ENCODE assay signal across 8 cellular contexts in the genomic region with DNA sequence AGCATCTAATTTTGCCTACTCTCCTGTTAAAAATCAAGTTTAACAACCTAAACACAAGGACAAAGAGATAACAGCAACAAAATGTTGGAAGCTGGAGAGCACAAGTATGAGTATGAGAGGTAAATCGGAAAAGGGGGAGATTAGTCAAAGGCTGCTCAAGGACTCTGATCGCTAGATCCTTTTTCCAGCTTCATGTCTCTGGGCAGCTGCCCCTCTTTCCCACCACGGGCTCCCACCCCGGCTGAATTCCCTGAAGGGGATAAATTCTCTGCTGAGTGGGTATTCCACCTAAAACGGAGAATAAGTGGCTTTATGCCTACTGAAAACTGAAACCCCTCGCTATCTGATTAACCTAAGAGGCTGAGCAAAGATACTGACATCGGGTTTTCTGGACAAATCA. TPM values are rescaled to one million over a fixed set of nuclear protein-coding genes. Genes with fewer than 3 reads are reported as not detected.
DNase-seq lines count a peak whose midpoint lies in the region; FAIRE-seq and TF ChIP-seq lines count a peak whose summit lies in the region.

No MANE protein-coding gene starts in this region.

- H3K9me3 Mint-ChIP-seq in activated CD4-positive, alpha-beta T cell treated with anti-CD3 and anti-CD28 coated beads, Interleukin-2, amount 10 ng/mL, durations not matched to agents 7 days and 5 days, result peaks cover 5% of the 10 kb centered on the region
- H3K9me3 Mint-ChIP-seq in activated CD4-positive, alpha-beta memory T cell treated with anti-CD3 and anti-CD28 coated beads, Interleukin-2, amount 10 ng/mL, durations not matched to agents 7 days and 5 days, result no peaks in the 10 kb centered on the region

- no peaks in the 10 kb centered on the region for H4K20me1 ChIP-seq in keratinocyte (ENCODE audit: control insufficient read depth, extremely low read depth, insufficient read depth, low read length)

- H3K4me3 ChIP-seq in keratinocyte (ENCODE audit: control insufficient read depth in 2 of 3, extremely low read depth in 1 of 3, insufficient read depth in 2 of 3, low read depth in 1 of 3, low read length in 3 of 3), result peak overlapping the region; percentile 73 to 75 (median 73)

- H3K4me1 Mint-ChIP-seq in activated CD4-positive, alpha-beta T cell treated with anti-CD3 and anti-CD28 coated beads, Interleukin-2, amount 10 ng/mL, durations not matched to agents 7 days and 5 days, result peaks cover 39% of the 10 kb centered on the region
- peaks cover 39% of the 10 kb centered on the region for H3K4me1 Mint-ChIP-seq in activated CD4-positive, alpha-beta memory T cell treated with anti-CD3 and anti-CD28 coated beads, Interleukin-2, amount 10 ng/mL, durations not matched to agents 7 days and 5 days

- H3K36me3 ChIP-seq in keratinocyte (ENCODE audit: control insufficient read depth in 2 of 2, extremely low read depth in 1 of 2, insufficient read depth in 2 of 2, low read length in 2 of 2), result no peaks in the 10 kb centered on the region

- no peak for DNase-seq in activated CD4-positive, alpha-beta T cell treated with anti-CD3 and anti-CD28 coated beads, Interleukin-2, amount 10 ng/mL, durations not matched to agents 7 days and 5 days
- no peak for DNase-seq in activated CD4-positive, alpha-beta T cell treated with anti-CD3 and anti-CD28 coated beads for 1 hour
- DNase-seq in activated CD4-positive, alpha-beta memory T cell treated with anti-CD3 and anti-CD28 coated beads, Interleukin-2, amount 10 ng/mL, durations not matched to agents 7 days and 5 days, result no peak
- DNase-seq in keratinocyte (ENCODE audit: low read depth, low spot score) (no peak), substantia nigra (lab: John Stamatoyannopoulos, UW) (no peak), germinal center (ENCODE audit: low spot score) (no peak), AG08395 (ENCODE audit: low spot score) (no peak), inferior parietal cortex (ENCODE audit: extremely low spot score) (no peak)

- dilution Hi-C loops in keratinocyte (cut with MboI; ENCODE audit: extremely low pct_ligation_motif_present, low sequenced_read_pairs), result no loop called here

- H3K4me2 ChIP-seq in keratinocyte (ENCODE audit: control insufficient read depth, extremely low read depth, insufficient read depth, low read depth, low read length), result peak overlapping the region; percentile 94

- no peaks in the 10 kb centered on the region for H3K9me1 ChIP-seq in keratinocyte (ENCODE audit: control insufficient read depth, extremely low read depth, insufficient read depth, low read length)

- FAIRE-seq in keratinocyte (lab: Jason Lieb, UNC), result no peak

- H3K9ac ChIP-seq in keratinocyte (ENCODE audit: control insufficient read depth, extremely low read depth, insufficient read depth, low read length), result peak overlapping the region; percentile 68

- H3K4me3 Mint-ChIP-seq in activated CD4-positive, alpha-beta T cell treated with anti-CD3 and anti-CD28 coated beads, Interleukin-2, amount 10 ng/mL, durations not matched to agents 7 days and 5 days, result peak overlapping the region; percentile 98
- peak overlapping the region; percentile 97 for H3K4me3 Mint-ChIP-seq in activated CD4-positive, alpha-beta memory T cell treated with anti-CD3 and anti-CD28 coated beads, Interleukin-2, amount 10 ng/mL, durations not matched to agents 7 days and 5 days

- H3K27ac Mint-ChIP-seq in activated CD4-positive, alpha-beta T cell treated with anti-CD3 and anti-CD28 coated beads, Interleukin-2, amount 10 ng/mL, durations not matched to agents 7 days and 5 days, result peak overlapping the region; percentile 100
- peak overlapping the region; percentile 100 for H3K27ac Mint-ChIP-seq in activated CD4-positive, alpha-beta memory T cell treated with anti-CD3 and anti-CD28 coated beads, Interleukin-2, amount 10 ng/mL, durations not matched to agents 7 days and 5 days

- peak overlapping the region; percentile 48 for H3K27ac ChIP-seq in keratinocyte (ENCODE audit: control insufficient read depth, insufficient read depth, low read length)
- peak overlapping the region; percentile 50 for H3K27ac ChIP-seq in substantia nigra (ENCODE audit: low read depth, low read length, poor library complexity, severe bottlenecking)

- H3K4me1 ChIP-seq in keratinocyte (ENCODE audit: control insufficient read depth, extremely low read depth, insufficient read depth, low read length), result peaks cover 29% of the 10 kb centered on the region

- H3K27me3 ChIP-seq in keratinocyte (ENCODE audit: control insufficient read depth, extremely low read depth, insufficient read depth, low read length), result no peaks in the 10 kb centered on the region

- CTCF ChIA-PET in activated CD4-positive, alpha-beta T cell treated with anti-CD3 and anti-CD28 coated beads, Interleukin-2, amount 10 ng/mL, durations not matched to agents 7 days and 5 days (lab: Charles Lee), result interaction anchor here (0.6 to 2.0 kb wide), 3 partner anchors 39 to 178 kb away, joined by 3 to 7 read pairs (median 3); no protein-coding TSS in a partner anchor
- CTCF ChIA-PET in activated CD4-positive, alpha-beta memory T cell treated with anti-CD3 and anti-CD28 coated beads, Interleukin-2, amount 10 ng/mL, durations not matched to agents 7 days and 5 days (lab: Charles Lee), result interaction anchor here (1.7 to 3.7 kb wide), 2 partner anchors 70 to 431 kb away, joined by 6 to 27 read pairs; a partner anchor contains a TSS

- peaks cover 3% of the 10 kb centered on the region for H3K27me3 Mint-ChIP-seq in activated CD4-positive, alpha-beta T cell treated with anti-CD3 and anti-CD28 coated beads, Interleukin-2, amount 10 ng/mL, durations not matched to agents 7 days and 5 days
- H3K27me3 Mint-ChIP-seq in activated CD4-positive, alpha-beta memory T cell treated with anti-CD3 and anti-CD28 coated beads, Interleukin-2, amount 10 ng/mL, durations not matched to agents 7 days and 5 days, result no peaks in the 10 kb centered on the region

- no peak for TF ChIP-seq CTCF in keratinocyte (optimal IDR thresholded peaks at IDR 0.05 in 1 of 3, IDR thresholded peaks at IDR 0.05 in 1 of 3, conservative IDR thresholded peaks at IDR 0.05 in 1 of 3; ENCODE audit: extremely low read depth in 1 of 3, insufficient read depth in 2 of 3, low read length in 3 of 3)

- peak overlapping the region; percentile 97 for H2AFZ ChIP-seq in keratinocyte (ENCODE audit: control insufficient read depth, low read length)

- peaks cover 3% of the 10 kb centered on the region for H3K79me2 ChIP-seq in keratinocyte (ENCODE audit: control insufficient read depth, insufficient read depth, low read length)

- H3K9me3 ChIP-seq in keratinocyte (ENCODE audit: control insufficient read depth, low read depth, low read length), result no peaks in the 10 kb centered on the region

- peaks cover 28% of the 10 kb centered on the region for H3K36me3 Mint-ChIP-seq in activated CD4-positive, alpha-beta T cell treated with anti-CD3 and anti-CD28 coated beads, Interleukin-2, amount 10 ng/mL, durations not matched to agents 7 days and 5 days (ENCODE audit: low read depth)
- H3K36me3 Mint-ChIP-seq in activated CD4-positive, alpha-beta memory T cell treated with anti-CD3 and anti-CD28 coated beads, Interleukin-2, amount 10 ng/mL, durations not matched to agents 7 days and 5 days (ENCODE audit: low read depth), result peaks cover 39% of the 10 kb centered on the region

- POLR2A ChIA-PET in activated CD4-positive, alpha-beta T cell treated with anti-CD3 and anti-CD28 coated beads, Interleukin-2, amount 10 ng/mL, durations not matched to agents 7 days and 5 days (lab: Charles Lee), result interaction anchor here (0.6 to 2.7 kb wide), 3 partner anchors 69 to 1133 kb away, joined by 3 to 19 read pairs (median 4); a partner anchor contains a TSS
- POLR2A ChIA-PET in activated CD4-positive, alpha-beta memory T cell treated with anti-CD3 and anti-CD28 coated beads, Interleukin-2, amount 10 ng/mL, durations not matched to agents 7 days and 5 days (lab: Charles Lee), result interaction anchor here (0.7 to 5.6 kb wide), 21 partner anchors 8 to 701 kb away, joined by 3 to 209 read pairs (median 18); a partner anchor contains a TSS

RNA-seq across cellular contexts. Expression of a gene that starts 0.7 kb away (rescaled TPM):
- total RNA-seq in activated CD4-positive, alpha-beta T cell treated with anti-CD3 and anti-CD28 coated beads, Interleukin-2, amount 10 ng/mL, durations not matched to agents 7 days and 5 days, result 10 to 100 TPM; 13.2 to 14.8 TPM
- 10 to 100 TPM; 27.2 to 28.1 TPM for total RNA-seq in activated CD4-positive, alpha-beta memory T cell treated with anti-CD3 and anti-CD28 coated beads, Interleukin-2, amount 10 ng/mL, durations not matched to agents 7 days and 5 days
- 11.7 to 16.7 TPM (median 13.7 TPM) in 3 replicates for polyA plus RNA-seq in keratinocyte
- polyA plus RNA-seq in keratinocyte (2011; ENCODE audit: low read depth), result 16.5 TPM
- polyA plus RNA-seq in keratinocyte (2011; cell fraction: cytosol; rRNA removed), result 10.2 and 18.4 TPM in 2 replicates
- 10.2 and 12.7 TPM in 2 replicates for polyA plus RNA-seq in keratinocyte (2011; cell fraction: nucleus; rRNA removed)
- polyA plus RNA-seq in keratinocyte (2012; ENCODE audit: low replicate concordance), result 9.2 and 11.3 TPM in 2 replicates
- polyA minus RNA-seq in keratinocyte, result 1.7 to 11.8 TPM (median 7.5 TPM) in 3 replicates
- polyA minus RNA-seq in keratinocyte (2011; cell fraction: cytosol; rRNA and poly(A)+ RNA removed), result 13.6 TPM
- 5.4 and 8.7 TPM in 2 replicates for polyA minus RNA-seq in keratinocyte (2011; cell fraction: nucleus; rRNA and poly(A)+ RNA removed)
